In genomic region chr12:119412811-119413794, GRCh38 we compare ENCODE assay signal across 8 cellular contexts.
DNase-seq lines count a peak whose midpoint lies in the region; ATAC-seq and TF ChIP-seq lines count a peak whose summit lies in the region.

No MANE protein-coding gene starts in this region.

- ATAC-seq in Right ventricle myocardium superior (ENCODE audit: poor library complexity): peak; percentile 77
- no peak for ATAC-seq in HG03139 (IDR thresholded peaks at IDR 0.05; ENCODE audit: unreplicated experiment)
- ATAC-seq in HG02759 (IDR thresholded peaks at IDR 0.05; ENCODE audit: unreplicated experiment): no peak

- H3K9me3 ChIP-seq in HAP-1: no peaks in the 10 kb centered on the region

- no peaks in the 10 kb centered on the region for H3K27me3 ChIP-seq in HAP-1 (ENCODE audit: low read depth)

- no peaks in the 10 kb centered on the region for H3K36me3 ChIP-seq in HAP-1 (replicated peaks)

- TF ChIP-seq CTCF in progenitor cell of endocrine pancreas (IDR thresholded peaks at IDR 0.05; ENCODE audit: unreplicated experiment): peak; percentile 95

- in situ Hi-C loops in HAP-1 (cut with MboI; ENCODE audit: low sequenced_read_pairs): loop anchor here (25.0 kb wide), 1 partner anchor 1001 kb away; no protein-coding TSS in a partner anchor

- H3K4me1 ChIP-seq in HAP-1: no peaks in the 10 kb centered on the region

- peaks cover 21% of the 10 kb centered on the region for H3K27me3 Mint-ChIP-seq in activated T-cell treated with anti-CD3 and anti-CD28 coated beads, Interleukin-2, amount 50 U/mL, for 24 hours
- no peaks in the 10 kb centered on the region for H3K27me3 Mint-ChIP-seq in progenitor cell of endocrine pancreas

- DNase-seq in COLO829 (ENCODE audit: low spot score): peak; percentile 62
- peak; percentile 54 to 80 for DNase-seq in HAP-1 (ENCODE audit: low spot score in 2 of 2)
- DNase-seq in NCI-H446 treated with DMSO at 0.1 percent for 48 hours (lab: John Stamatoyannopoulos, UW): peak; percentile 72
- DNase-seq in activated T-cell treated with anti-CD3 and anti-CD28 coated beads, Interleukin-2, amount 50 U/mL, for 24 hours: peak; percentile 30
- DNase-seq in Right ventricle myocardium superior: peak; percentile 61
- DNase-seq in progenitor cell of endocrine pancreas (ENCODE audit: low spot score, unreplicated experiment): peak; percentile 63

- intact Hi-C loops in Right ventricle myocardium superior (cut with DNase I): loop anchor here (5.0 to 10.0 kb wide), 2 partner anchors 296 to 428 kb away; partner anchors contain the start of gene SRRM4

- no peaks in the 10 kb centered on the region for H3K9me3 Mint-ChIP-seq in activated T-cell treated with anti-CD3 and anti-CD28 coated beads, Interleukin-2, amount 50 U/mL, for 24 hours
- H3K9me3 Mint-ChIP-seq in progenitor cell of endocrine pancreas (ENCODE audit: low read depth): no peaks in the 10 kb centered on the region

- H3K4me3 Mint-ChIP-seq in activated T-cell treated with anti-CD3 and anti-CD28 coated beads, Interleukin-2, amount 50 U/mL, for 24 hours: no peak overlapping the region
- no peak overlapping the region for H3K4me3 Mint-ChIP-seq in progenitor cell of endocrine pancreas (ENCODE audit: low read depth)

- no peaks in the 10 kb centered on the region for H3K4me1 Mint-ChIP-seq in activated T-cell treated with anti-CD3 and anti-CD28 coated beads, Interleukin-2, amount 50 U/mL, for 24 hours (ENCODE audit: low read depth)
- peaks cover 22% of the 10 kb centered on the region for H3K4me1 Mint-ChIP-seq in progenitor cell of endocrine pancreas (ENCODE audit: low read depth)

- H3K36me3 Mint-ChIP-seq in activated T-cell treated with anti-CD3 and anti-CD28 coated beads, Interleukin-2, amount 50 U/mL, for 24 hours (ENCODE audit: low read depth): no peaks in the 10 kb centered on the region
- H3K36me3 Mint-ChIP-seq in progenitor cell of endocrine pancreas (ENCODE audit: insufficient read depth): peaks cover 1% of the 10 kb centered on the region

- no peak overlapping the region for H3K4me3 ChIP-seq in HAP-1

- H3K27ac Mint-ChIP-seq in activated T-cell treated with anti-CD3 and anti-CD28 coated beads, Interleukin-2, amount 50 U/mL, for 24 hours: no peak overlapping the region
- H3K27ac Mint-ChIP-seq in progenitor cell of endocrine pancreas: no peak overlapping the region
